8 cellular contexts compared by ENCODE assay signal in genomic region chr5:179668404-179668803, GRCh38. TPM values are rescaled to one million over a fixed set of nuclear protein-coding genes. Genes with fewer than 3 reads are reported as not detected.
DNase-seq lines count a peak whose midpoint lies in the region; ATAC-seq and TF ChIP-seq lines count a peak whose summit lies in the region.

No MANE protein-coding gene starts in this region.

- no peak overlapping the region for H3K9ac ChIP-seq in Karpas-422 (ENCODE audit: low read length)

- peak; percentile 69 for DNase-seq in NCI-H82 (lab: John Stamatoyannopoulos, UW)
- DNase-seq in NCI-H82 treated with DMSO at 0.1 percent for 48 hours (lab: John Stamatoyannopoulos, UW; ENCODE audit: unreplicated experiment): no peak
- DNase-seq in Karpas-422: peak; percentile 91
- peak; percentile 15 to 35 for DNase-seq in activated CD4-positive, alpha-beta T cell treated with anti-CD3 and anti-CD28 coated beads for 4 hours
- no peak for DNase-seq in epithelial cell of proximal tubule (ENCODE audit: low read depth)
- DNase-seq in NCI-H446 (lab: John Stamatoyannopoulos, UW): no peak

- H3K36me3 ChIP-seq in Karpas-422 (ENCODE audit: insufficient read depth, low read length): no peaks in the 10 kb centered on the region

- H3K27me3 ChIP-seq in Karpas-422 (ENCODE audit: low read length): no peaks in the 10 kb centered on the region

- H3K9me3 Mint-ChIP-seq in nephron: no peaks in the 10 kb centered on the region

- no peaks in the 10 kb centered on the region for H3K4me1 ChIP-seq in Karpas-422 (ENCODE audit: low read length)

- no peak overlapping the region for H3K4me3 Mint-ChIP-seq in nephron

- peaks cover 24% of the 10 kb centered on the region for H3K36me3 Mint-ChIP-seq in nephron (ENCODE audit: low read depth)

- no peak overlapping the region for H3K4me2 ChIP-seq in Karpas-422 (ENCODE audit: low read depth, low read length, poor library complexity, severe bottlenecking)

- H3K4me3 ChIP-seq in Karpas-422 (ENCODE audit: low read length): no peak overlapping the region
- H3K4me3 ChIP-seq in epithelial cell of proximal tubule (ENCODE audit: low read depth, low read length): no peak overlapping the region

- no peak overlapping the region for H3K27ac ChIP-seq in Karpas-422 (ENCODE audit: low read length)

- H3K9me2 ChIP-seq in Karpas-422 (replicated peaks; ENCODE audit: insufficient read depth, low read length): no peaks in the 10 kb centered on the region

- no peaks in the 10 kb centered on the region for H4K20me1 ChIP-seq in Karpas-422 (ENCODE audit: insufficient read depth, low read depth, low read length)

- no peaks in the 10 kb centered on the region for H3K9me3 ChIP-seq in Karpas-422 (ENCODE audit: low read length)

- H3K27me3 Mint-ChIP-seq in nephron (ENCODE audit: low read depth): no peaks in the 10 kb centered on the region

- TF ChIP-seq CTCF in epithelial cell of proximal tubule (conservative IDR thresholded peaks at IDR 0.05; ENCODE audit: low read depth, low read length) (peak; percentile 95), nephron (IDR thresholded peaks at IDR 0.05; ENCODE audit: unreplicated experiment in 3 of 3) (peak; percentile 54 to 67 (median 56))

- no peak for ATAC-seq in HG03280 (IDR thresholded peaks at IDR 0.05; ENCODE audit: unreplicated experiment)

- H2AFZ ChIP-seq in Karpas-422 (ENCODE audit: low read length): no peak overlapping the region

- H3K27ac Mint-ChIP-seq in nephron: no peak overlapping the region

- no peaks in the 10 kb centered on the region for H3K79me2 ChIP-seq in Karpas-422 (ENCODE audit: low read length)

- H3K4me1 Mint-ChIP-seq in nephron: no peaks in the 10 kb centered on the region

RNA-seq across cellular contexts. Expression of gene CBY3, which starts 12.4 kb away (rescaled TPM):
- not detected in 2 replicates for total RNA-seq in Karpas-422 (2014; rRNA removed; shearing (Covaris generic); ENCODE audit: low replicate concordance)
- total RNA-seq in epithelial cell of proximal tubule: not detected in 2 replicates

RNA-seq across cellular contexts. Expression of gene CANX, which starts 30.4 kb away (rescaled TPM):
- total RNA-seq in Karpas-422 (2014; rRNA removed; shearing (Covaris generic); ENCODE audit: low replicate concordance): 191 and 224 TPM in 2 replicates
- 390 and 467 TPM in 2 replicates for total RNA-seq in epithelial cell of proximal tubule

RNA-seq across cellular contexts. Expression of gene HNRNPH1, which starts 44.9 kb away (rescaled TPM):
- 484 and 580 TPM in 2 replicates for total RNA-seq in Karpas-422 (2014; rRNA removed; shearing (Covaris generic); ENCODE audit: low replicate concordance)
- 405 and 511 TPM in 2 replicates for total RNA-seq in epithelial cell of proximal tubule

Comparison
In these comparisons a context has a peak if more than half of its experiments do, and no peak if none do; other contexts are left out.
1. DNase-seq: peak in NCI-H82 (single experiment), Karpas-422 (single experiment) and activated CD4-positive, alpha-beta T cell treated with anti-CD3 and anti-CD28 coated beads for 4 hours (2 of 2); none in NCI-H82 treated with DMSO at 0.1 percent for 48 hours (single experiment), epithelial cell of proximal tubule (single experiment) and NCI-H446 (0 of 2).